In genomic region chr5:35924122-35924949, GRCh38 we compare ENCODE assay signal across 9 cellular contexts. TPM values are rescaled to one million over a fixed set of nuclear protein-coding genes. Genes with fewer than 3 reads are reported as not detected.
DNase-seq lines count a peak whose midpoint lies in the region; ATAC-seq and TF ChIP-seq lines count a peak whose summit lies in the region.
"Had no signal": no experiment of that assay in that cellular context is flagged by ENCODE, and none has a peak within 500 bp of the region (broad histone marks: within the 10 kb centered on the region; RNA-seq: fewer than 3 reads in every experiment).

No MANE protein-coding gene starts in this region.

- H3K9me3 ChIP-seq in esophagus muscularis mucosa, result no peaks in the 10 kb centered on the region

- H3K9me3 Mint-ChIP-seq in activated naive CD8-positive, alpha-beta T cell (ENCODE audit: low read depth), result peaks cover 4% of the 10 kb centered on the region
- H3K9me3 Mint-ChIP-seq in glutamatergic neuron (ENCODE audit: unreplicated experiment), result peaks cover 2% of the 10 kb centered on the region

- peaks cover 43% of the 10 kb centered on the region for H3K4me1 Mint-ChIP-seq in activated naive CD8-positive, alpha-beta T cell (ENCODE audit: low read depth)
- no peaks in the 10 kb centered on the region for H3K4me1 Mint-ChIP-seq in glutamatergic neuron (ENCODE audit: low read depth, unreplicated experiment)

- TF ChIP-seq POLR2A in esophagus muscularis mucosa (IDR thresholded peaks at IDR 0.05; ENCODE audit: low read depth), result no peak

- H3K4me1 ChIP-seq in esophagus muscularis mucosa, result peaks cover 4 to 11% (median 8%) of the 10 kb centered on the region in 4 donors

- no peaks in the 10 kb centered on the region for H3K27me3 ChIP-seq in BJ (ENCODE audit: control insufficient read depth, insufficient read depth, low read length)
- H3K27me3 ChIP-seq in esophagus muscularis mucosa, result peaks cover 0 to 55% (median 2%) of the 10 kb centered on the region in 4 donors

- no peaks in the 10 kb centered on the region for H3K27me3 Mint-ChIP-seq in activated naive CD8-positive, alpha-beta T cell
- peaks cover 6% of the 10 kb centered on the region for H3K27me3 Mint-ChIP-seq in glutamatergic neuron (ENCODE audit: unreplicated experiment)

- H3K4me3 Mint-ChIP-seq in activated naive CD8-positive, alpha-beta T cell, result peak overlapping the region; percentile 86
- no peak overlapping the region for H3K4me3 Mint-ChIP-seq in glutamatergic neuron (ENCODE audit: unreplicated experiment)

- H3K27ac Mint-ChIP-seq in activated naive CD8-positive, alpha-beta T cell, result peak overlapping the region; percentile 94
- H3K27ac Mint-ChIP-seq in glutamatergic neuron (ENCODE audit: unreplicated experiment), result no peak overlapping the region

- H3K36me3 Mint-ChIP-seq in activated naive CD8-positive, alpha-beta T cell, result peaks cover 4% of the 10 kb centered on the region
- H3K36me3 Mint-ChIP-seq in glutamatergic neuron (ENCODE audit: unreplicated experiment), result no peaks in the 10 kb centered on the region

- no peak for TF ChIP-seq EP300 in esophagus muscularis mucosa (IDR thresholded peaks at IDR 0.05)

- 51% methylated on average over 10 of the region's 10 CpGs for whole genome bisulfite sequencing in esophagus muscularis mucosa

- DNase-seq in BJ (ENCODE audit: low read depth) (peak; percentile 72), HCEC 1CT (peak; percentile 74), kidney tubule cell (ENCODE audit: low spot score) (peak; percentile 8), glutamatergic neuron (no peak), esophagus muscularis mucosa (ENCODE audit: extremely low spot score) (no peak)

- intact Hi-C loops in esophagus muscularis mucosa (cut with DNase I), result loop anchor here (10.0 kb wide), 1 partner anchor 830 kb away; no protein-coding TSS in a partner anchor

- H3K36me3 ChIP-seq in BJ (ENCODE audit: control insufficient read depth, insufficient read depth, low read length) (no peaks in the 10 kb centered on the region), esophagus muscularis mucosa (no peaks in the 10 kb centered on the region)

- CTCF ChIA-PET in BJ (lab: Yijun Ruan, JAX), result interaction anchor here (0.6 to 5.6 kb wide), 29 partner anchors 26 to 995 kb away, joined by 3 to 119 read pairs (median 4); partner anchors contain the start of gene SPEF2

- H3K4me3 ChIP-seq in BJ (ENCODE audit: low read depth, low read length), result 0 out of 2 replicates have a peak overlapping the region, but pooled peaks have one; percentile 14
- peak overlapping the region in 1 of 4 donors; percentile 24 for H3K4me3 ChIP-seq in esophagus muscularis mucosa

- TF ChIP-seq CTCF in BJ (IDR thresholded peaks at IDR 0.05; ENCODE audit: insufficient read depth, low read depth, low read length) (no peak), glutamatergic neuron (IDR thresholded peaks at IDR 0.05; ENCODE audit: partially characterized antibody, unreplicated experiment) (no peak), esophagus muscularis mucosa (IDR thresholded peaks at IDR 0.05) (no peak)

- no peak overlapping the region for H3K27ac ChIP-seq in esophagus muscularis mucosa (replicated peaks in 1 of 4)

- POLR2A ChIA-PET in BJ (lab: Charles Lee), result interaction anchor here (0.5 kb wide), 1 partner anchor 806 kb away, joined by 6 read pairs; no protein-coding TSS in a partner anchor

- ATAC-seq in HG03439 (IDR thresholded peaks at IDR 0.05; ENCODE audit: unreplicated experiment) (no peak), HG02840 (IDR thresholded peaks at IDR 0.05; ENCODE audit: low FRiP score, unreplicated experiment) (no peak)

RNA-seq across cellular contexts. Expression of gene CAPSL, which starts 14.1 kb away (rescaled TPM):
- 0.18 and 0.27 TPM in 2 replicates for polyA plus RNA-seq in BJ (2011; rRNA removed)
- not detected in 2 replicates for polyA minus RNA-seq in BJ (2011; rRNA and poly(A)+ RNA removed)
- total RNA-seq in glutamatergic neuron (ENCODE audit: unreplicated experiment) (not detected), esophagus muscularis mucosa (not detected)
- total RNA-seq: subcutaneous adipose tissue had no signal

Comparison
In these comparisons a context has a peak if more than half of its experiments do, and no peak if none do; other contexts are left out.
1. DNase-seq: peak in BJ (single experiment), HCEC 1CT (single experiment) and kidney tubule cell (single experiment); none in glutamatergic neuron (single experiment) and esophagus muscularis mucosa (single experiment).